In genomic region chr13:111365149-111366005, GRCh38 we compare ENCODE assay signal across 18 cellular contexts. TPM values are rescaled to one million over a fixed set of nuclear protein-coding genes. Genes with fewer than 3 reads are reported as not detected.
A peak's percentile ranks its signal among the peaks of the same experiment; 100 is the strongest.
DNase-seq lines count a peak whose midpoint lies in the region; ATAC-seq and TF ChIP-seq lines count a peak whose summit lies in the region.
"Had no signal": no experiment of that assay in that cellular context is flagged by ENCODE, and none has a peak within 500 bp of the region (broad histone marks: within the 10 kb centered on the region; RNA-seq: fewer than 3 reads in every experiment).

No MANE protein-coding gene starts in this region.

- no peak overlapping the region for H3K27ac ChIP-seq in lung (ENCODE audit: low read depth in 1 of 2, low read length in 1 of 2)
- H3K27ac ChIP-seq: BLaER1 treated with 17β-estradiol and CSF1 and Interleukin-3, amounts not matched to agents 10 nM and 100 nM had no signal

- no peaks in the 10 kb centered on the region for H3K27me3 ChIP-seq in lung (ENCODE audit: control insufficient read depth, insufficient read depth)
- H3K27me3 ChIP-seq: BLaER1 treated with 17β-estradiol and CSF1 and Interleukin-3, amounts not matched to agents 10 nM and 100 nM had no signal

- H3K4me3 ChIP-seq in lung = no peak overlapping the region
- H3K4me3 ChIP-seq: BLaER1 treated with 17β-estradiol and CSF1 and Interleukin-3, amounts not matched to agents 10 nM and 100 nM; GM12878 had no signal

- no peaks in the 10 kb centered on the region for H3K9me3 ChIP-seq in lung (ENCODE audit: control insufficient read depth in 2 of 2, insufficient read depth in 1 of 2, low read length in 1 of 2)

- TF ChIP-seq CTCF in lung (IDR thresholded peaks at IDR 0.05; ENCODE audit: control extremely low read depth, extremely low read depth) = no peak

- ATAC-seq in lung (ENCODE audit: insufficient read depth, low FRiP score) = no peak
- ATAC-seq in HG03469 (IDR thresholded peaks at IDR 0.05; ENCODE audit: unreplicated experiment) = no peak
- ATAC-seq: CD8-positive, alpha-beta T cell; GM12878; HCT116 had no signal

- DNase-seq in NCI-H524 (lab: John Stamatoyannopoulos, UW) = peak; percentile 4 to 44
- DNase-seq in NCI-H524 treated with DMSO at 0.1 percent for 48 hours (lab: John Stamatoyannopoulos, UW) = no peak
- peak; percentile 71 for DNase-seq in NCI-H69 (lab: John Stamatoyannopoulos, UW)
- peak; percentile 6 for DNase-seq in lung (ENCODE audit: low spot score)
- no peak for DNase-seq in NCI-H128 (lab: John Stamatoyannopoulos, UW; ENCODE audit: unreplicated experiment)
- DNase-seq: Calu3; CD8-positive, alpha-beta T cell; DMS79 treated with DMSO at 0.1 percent for 48 hours; GF-D8; GOT3; H7; HFFc6 had no signal

- no peaks in the 10 kb centered on the region for H3K4me1 ChIP-seq in lung (ENCODE audit: control insufficient read depth in 2 of 2, insufficient read depth in 2 of 2, low read length in 2 of 2)
- H3K4me1 ChIP-seq: BLaER1 treated with 17β-estradiol and CSF1 and Interleukin-3, amounts not matched to agents 10 nM and 100 nM had no signal

- no peaks in the 10 kb centered on the region for H3K36me3 ChIP-seq in lung (ENCODE audit: control insufficient read depth in 2 of 2, insufficient read depth in 2 of 2, low read length in 2 of 2)
- H3K36me3 ChIP-seq: BLaER1 treated with 17β-estradiol and CSF1 and Interleukin-3, amounts not matched to agents 10 nM and 100 nM had no signal

- 86 to 93% methylated on average over 17 of the region's 17 CpGs for WGBS in lung, 2 donors

RNA-seq across cellular contexts. Expression of gene TEX29, which starts 44.9 kb away (rescaled TPM):
- under 1 TPM in 1 of 2 donors, not detected in 1; 0.25 TPM for total RNA-seq in lung
- polyA plus RNA-seq in lung = under 1 TPM; 0.19 to 0.79 TPM
- total RNA-seq: A172, Calu3, GM12878, H7, HT-29 had no signal

Comparison
In these comparisons a context has a peak if more than half of its experiments do, and no peak if none do; other contexts are left out.
1. DNase-seq: peak in NCI-H524 (2 of 2), NCI-H69 (single experiment) and lung (single experiment); none in NCI-H524 treated with DMSO at 0.1 percent for 48 hours (single experiment) and NCI-H128 (single experiment).